ENCODE assay signal across 21 cellular contexts in genomic region chr10:65818990-65819389, GRCh38.
A peak's percentile ranks its signal among the peaks of the same experiment; 100 is the strongest.
DNase-seq lines count a peak whose midpoint lies in the region; ATAC-seq, FAIRE-seq and TF ChIP-seq lines count a peak whose summit lies in the region.
"Had no signal": no experiment of that assay in that cellular context is flagged by ENCODE, and none has a peak within 500 bp of the region (broad histone marks: within the 10 kb centered on the region; RNA-seq: fewer than 3 reads in every experiment).

No MANE protein-coding gene starts in this region.

- H3K36me3 ChIP-seq in small intestine (ENCODE audit: control insufficient read depth in 2 of 2, insufficient read depth in 2 of 2, low read length in 2 of 2) (no peaks in the 10 kb centered on the region), aorta (ENCODE audit: control insufficient read depth in 1 of 2, insufficient read depth in 2 of 2, low read length in 1 of 2) (no peaks in the 10 kb centered on the region)
- H3K36me3 ChIP-seq: BLaER1 treated with 17β-estradiol and CSF1 and Interleukin-3, amounts not matched to agents 10 nM and 100 nM had no signal

- 69 to 76% (median 73%) methylated on average over 3 of the region's 3 CpGs for WGBS in small intestine, 3 donors
- 73 to 78% methylated on average over 3 of the region's 3 CpGs for WGBS in aorta, 2 donors

- H3K27me3 ChIP-seq in small intestine (ENCODE audit: control insufficient read depth in 2 of 2, insufficient read depth in 2 of 2, low read length in 2 of 2) (no peaks in the 10 kb centered on the region), aorta (ENCODE audit: control insufficient read depth in 1 of 2, insufficient read depth in 2 of 2, low read length in 1 of 2) (no peaks in the 10 kb centered on the region)
- H3K27me3 ChIP-seq: BLaER1 treated with 17β-estradiol and CSF1 and Interleukin-3, amounts not matched to agents 10 nM and 100 nM had no signal

- H3K4me1 ChIP-seq in small intestine (ENCODE audit: control insufficient read depth in 2 of 2, insufficient read depth in 1 of 2, low read depth in 1 of 2, low read length in 1 of 2) (no peaks in the 10 kb centered on the region), aorta (ENCODE audit: control insufficient read depth in 1 of 2, insufficient read depth in 2 of 2, low read length in 2 of 2) (no peaks in the 10 kb centered on the region)
- H3K4me1 ChIP-seq: BLaER1 treated with 17β-estradiol and CSF1 and Interleukin-3, amounts not matched to agents 10 nM and 100 nM had no signal

- H3K9me3 ChIP-seq in small intestine (ENCODE audit: control insufficient read depth, low read depth) (no peaks in the 10 kb centered on the region), aorta (ENCODE audit: control insufficient read depth, low read length) (no peaks in the 10 kb centered on the region)

- ATAC-seq in HG02610 (IDR thresholded peaks at IDR 0.05; ENCODE audit: unreplicated experiment) = peak; percentile 48
- ATAC-seq in SK-N-SH treated with all-trans-retinoic acid at 6 μM for 48 hours = no peak
- ATAC-seq in aorta (ENCODE audit: low FRiP score) = no peak
- ATAC-seq: HepG2, K562 had no signal

- no peak for FAIRE-seq in small intestine (lab: Jason Lieb, UNC)
- FAIRE-seq: HepG2, K562 had no signal

- H3K4me3 ChIP-seq in small intestine (ENCODE audit: low read depth in 1 of 2, low read length in 2 of 2) (no peak overlapping the region), aorta (ENCODE audit: low read length in 2 of 2) (no peak overlapping the region)
- H3K4me3 ChIP-seq: BLaER1 treated with 17β-estradiol and CSF1 and Interleukin-3, amounts not matched to agents 10 nM and 100 nM; K562; SK-N-MC had no signal

- no peak overlapping the region for H3K27ac ChIP-seq in small intestine (ENCODE audit: low read depth in 1 of 2, low read length in 1 of 2)
- H3K27ac ChIP-seq in aorta (ENCODE audit: low read depth in 1 of 2, low read length in 2 of 2) = no peak overlapping the region
- H3K27ac ChIP-seq: BLaER1 treated with 17β-estradiol and CSF1 and Interleukin-3, amounts not matched to agents 10 nM and 100 nM; SK-N-MC had no signal

- intact Hi-C loops in aorta (cut with DNase I) = no loop called here

- DNase-seq in COLO829 (ENCODE audit: low spot score) (peak; percentile 1), RPMI7951 (ENCODE audit: low read depth) (peak; percentile 1), myocyte (ENCODE audit: low read depth) (peak; percentile 46), small intestine (no peak), aorta (no peak)
- DNase-seq: 8988T; CD4-positive, alpha-beta memory T cell; GDM1; H7; NCI-H1092 treated with DMSO at 0.1 percent for 48 hours; NCI-H1436 treated with DMSO at 0.1 percent for 48 hours; NCI-H510A; NCI-H774; RPMI8226; SHP77 had no signal

TF ChIP-seq in SK-N-SH treated with all-trans-retinoic acid at 6 μM for 48 hours, 23 proteins besides CTCF, POLR2A, EP300 and RAD21:
- TF ChIP-seq POU6F1 (CRISPR knock-in tag; IDR thresholded peaks at IDR 0.05; ENCODE audit: borderline replicate concordance, low read depth) (no peak), CSRNP3 (CRISPR knock-in tag; IDR thresholded peaks at IDR 0.05) (no peak), TSHZ2 (CRISPR knock-in tag; IDR thresholded peaks at IDR 0.05) (no peak), GLIS3 (CRISPR knock-in tag; IDR thresholded peaks at IDR 0.05) (no peak), ZFP30 (CRISPR knock-in tag; IDR thresholded peaks at IDR 0.05) (no peak), SNAI2 (CRISPR knock-in tag; IDR thresholded peaks at IDR 0.05) (no peak), OSR1 (CRISPR knock-in tag; IDR thresholded peaks at IDR 0.05) (no peak), PPARA (CRISPR knock-in tag; IDR thresholded peaks at IDR 0.05; ENCODE audit: borderline replicate concordance) (no peak), ZNF8 (CRISPR knock-in tag; IDR thresholded peaks at IDR 0.05) (no peak), RARB (CRISPR knock-in tag; IDR thresholded peaks at IDR 0.05) (no peak), TCF4 (CRISPR knock-in tag; IDR thresholded peaks at IDR 0.05; ENCODE audit: borderline replicate concordance) (no peak), ZNF70 (CRISPR knock-in tag; IDR thresholded peaks at IDR 0.05) (no peak)

Comparison
In these comparisons a context has a peak if more than half of its experiments do, and no peak if none do; other contexts are left out.
1. DNase-seq: peak in COLO829 (single experiment), RPMI7951 (single experiment) and myocyte (single experiment); none in small intestine (single experiment) and aorta (0 of 2).